In genomic region chr9:117936185-117936758, GRCh38 we compare ENCODE assay signal across 10 cellular contexts.
A peak's percentile ranks its signal among the peaks of the same experiment; 100 is the strongest.
DNase-seq lines count a peak whose midpoint lies in the region; ATAC-seq lines count a peak whose summit lies in the region.
"Had no signal": no experiment of that assay in that cellular context is flagged by ENCODE, and none has a peak within 500 bp of the region (broad histone marks: within the 10 kb centered on the region; RNA-seq: fewer than 3 reads in every experiment).

No MANE protein-coding gene starts in this region.

- no peak overlapping the region for H3K18ac ChIP-seq in trophoblast cell (ENCODE audit: low read length)

- peaks cover 0 to 8% of the 10 kb centered on the region in 2 experiments for H3K4me1 ChIP-seq in trophoblast cell (ENCODE audit: control insufficient read depth in 1 of 2, insufficient read depth in 2 of 2, low read length in 2 of 2)

- no peak overlapping the region for H2BK120ac ChIP-seq in trophoblast cell (ENCODE audit: insufficient read depth, low read length, poor library complexity)

- no CpG with 5 or more reads among the region's 5 CpGs for WGBS in trophoblast cell (ENCODE audit: extremely low coverage, insufficient coverage, insufficient read length)

- H3K27me3 ChIP-seq in trophoblast cell (ENCODE audit: insufficient read depth, low read length), result no peaks in the 10 kb centered on the region
- H3K27me3 ChIP-seq: neutrophil had no signal

- H3K4me3 Mint-ChIP-seq in T-helper 2 cell treated with Interferon-gamma antibody and Interleukin-4, amounts not matched to agents 5 μg/mL and 100 μg/mL, for 36 hours, result no peak overlapping the region
- H3K4me3 Mint-ChIP-seq: activated CD8-positive, alpha-beta memory T cell treated with anti-CD3 and anti-CD28 coated beads, Interleukin-2, amount 10 ng/mL, durations not matched to agents 7 days and 5 days had no signal

- H3K9ac ChIP-seq in trophoblast cell (ENCODE audit: low read length), result no peak overlapping the region

- no peak overlapping the region for H3K23ac ChIP-seq in trophoblast cell (ENCODE audit: low read length)

- H2AK5ac ChIP-seq in trophoblast cell (ENCODE audit: low read length), result no peak overlapping the region

- no peak overlapping the region for H4K91ac ChIP-seq in trophoblast cell (ENCODE audit: low read depth, low read length)

- H2BK12ac ChIP-seq in trophoblast cell (ENCODE audit: low read length), result no peak overlapping the region

- no peak overlapping the region for H2AFZ ChIP-seq in trophoblast cell (ENCODE audit: insufficient read depth, low read length, poor library complexity)

- ATAC-seq in HG02798 (IDR thresholded peaks at IDR 0.05; ENCODE audit: poor library complexity, unreplicated experiment), result peak; percentile 97
- peak; percentile 99 for ATAC-seq in HG03575 (IDR thresholded peaks at IDR 0.05; ENCODE audit: extremely low read depth, insufficient number of reproducible peaks, low FRiP score, unreplicated experiment)
- ATAC-seq: activated CD8-positive, alpha-beta memory T cell treated with anti-CD3 and anti-CD28 coated beads, Interleukin-2, amount 10 ng/mL, durations not matched to agents 7 days and 5 days had no signal

- no peak overlapping the region for H3K4ac ChIP-seq in trophoblast cell (ENCODE audit: low read depth, low read length)

- H3K36me3 Mint-ChIP-seq in T-helper 2 cell treated with Interferon-gamma antibody and Interleukin-4, amounts not matched to agents 5 μg/mL and 100 μg/mL, for 36 hours (ENCODE audit: low read depth), result no peaks in the 10 kb centered on the region
- H3K36me3 Mint-ChIP-seq: activated CD8-positive, alpha-beta memory T cell treated with anti-CD3 and anti-CD28 coated beads, Interleukin-2, amount 10 ng/mL, durations not matched to agents 7 days and 5 days had no signal

- H3K4me2 ChIP-seq in trophoblast cell (ENCODE audit: low read length), result no peak overlapping the region

- H3K9me3 ChIP-seq in trophoblast cell (ENCODE audit: insufficient read depth, low read depth, low read length), result no peaks in the 10 kb centered on the region
- H3K9me3 ChIP-seq: neutrophil had no signal

- DNase-seq in GM19238 (ENCODE audit: insufficient read length, low spot score) (peak; percentile 2), trophoblast cell (no peak)
- no peak for DNase-seq in T-helper 2 cell treated with Interferon-gamma antibody and Interleukin-4, amounts not matched to agents 5 μg/mL and 100 μg/mL, for 36 hours (ENCODE audit: low spot score)
- no peak for DNase-seq in stimulated activated CD4-positive, alpha-beta T cell treated with anti-CD3 and anti-CD28 coated beads, Interleukin-4, amount 100 ng/mL, for 1 hour
- no peak for DNase-seq in NK-92 treated with Interleukin-12 subunit alpha and Interleukin-12 subunit beta, amount 100 ng/mL, for 24 hours (lab: John Stamatoyannopoulos, UW)
- DNase-seq: activated CD8-positive, alpha-beta memory T cell treated with anti-CD3 and anti-CD28 coated beads, Interleukin-2, amount 10 ng/mL, durations not matched to agents 7 days and 5 days; NCI-H1436 had no signal

- H3K36me3 ChIP-seq in trophoblast cell (ENCODE audit: control insufficient read depth in 1 of 2, insufficient read depth in 2 of 2, low read length in 2 of 2), result no peaks in the 10 kb centered on the region
- H3K36me3 ChIP-seq: neutrophil had no signal

- H3K9me3 Mint-ChIP-seq in T-helper 2 cell treated with Interferon-gamma antibody and Interleukin-4, amounts not matched to agents 5 μg/mL and 100 μg/mL, for 36 hours, result peaks cover 4% of the 10 kb centered on the region

- H2BK5ac ChIP-seq in trophoblast cell (ENCODE audit: low read depth, low read length, poor library complexity), result no peak overlapping the region

- H4K8ac ChIP-seq in trophoblast cell (ENCODE audit: low read depth, low read length), result no peak overlapping the region

- no peak overlapping the region for H3K14ac ChIP-seq in trophoblast cell (ENCODE audit: low read length)

- H4K12ac ChIP-seq in trophoblast cell (ENCODE audit: low read depth, low read length), result no peak overlapping the region

- no peaks in the 10 kb centered on the region for H3K4me1 Mint-ChIP-seq in T-helper 2 cell treated with Interferon-gamma antibody and Interleukin-4, amounts not matched to agents 5 μg/mL and 100 μg/mL, for 36 hours (ENCODE audit: low read depth)
- H3K4me1 Mint-ChIP-seq: activated CD8-positive, alpha-beta memory T cell treated with anti-CD3 and anti-CD28 coated beads, Interleukin-2, amount 10 ng/mL, durations not matched to agents 7 days and 5 days had no signal

- H3K27ac ChIP-seq in trophoblast cell (ENCODE audit: low read depth, low read length), result peak overlapping the region; percentile 75
- H3K27ac ChIP-seq: neutrophil had no signal

- peaks cover 2% of the 10 kb centered on the region for H3K79me1 ChIP-seq in trophoblast cell (ENCODE audit: low read length)

- H3K27ac Mint-ChIP-seq in T-helper 2 cell treated with Interferon-gamma antibody and Interleukin-4, amounts not matched to agents 5 μg/mL and 100 μg/mL, for 36 hours, result no peak overlapping the region
- H3K27ac Mint-ChIP-seq: activated CD8-positive, alpha-beta memory T cell treated with anti-CD3 and anti-CD28 coated beads, Interleukin-2, amount 10 ng/mL, durations not matched to agents 7 days and 5 days had no signal

- H3K79me2 ChIP-seq in trophoblast cell (ENCODE audit: control insufficient read depth, insufficient read depth, low read length, poor library complexity), result no peaks in the 10 kb centered on the region

- H3K27me3 Mint-ChIP-seq in T-helper 2 cell treated with Interferon-gamma antibody and Interleukin-4, amounts not matched to agents 5 μg/mL and 100 μg/mL, for 36 hours (ENCODE audit: low read depth), result no peaks in the 10 kb centered on the region
- H3K27me3 Mint-ChIP-seq: activated CD8-positive, alpha-beta memory T cell treated with anti-CD3 and anti-CD28 coated beads, Interleukin-2, amount 10 ng/mL, durations not matched to agents 7 days and 5 days had no signal

- H3K4me3 ChIP-seq in trophoblast cell (ENCODE audit: low read depth, low read length), result no peak overlapping the region
